In genomic region chr2:144227427-144227826, GRCh38 we compare ENCODE assay signal across 20 cellular contexts.
"Had no signal": no experiment of that assay in that cellular context is flagged by ENCODE, and none has a peak within 500 bp of the region (broad histone marks: within the 10 kb centered on the region; RNA-seq: fewer than 3 reads in every experiment).

No MANE protein-coding gene starts in this region.

- H3K9me3 Mint-ChIP-seq: endodermal cell, immature natural killer cell had no signal

- DNase-seq: colonic mucosa; dermis blood vessel endothelial cell; endodermal cell; foreskin keratinocyte; immature natural killer cell; left cardiac atrium; left ventricle myocardium inferior; lower lobe of right lung; mesenchymal stem cell; midbrain; posterior cingulate gyrus; stimulated activated CD4-positive, alpha-beta T cell treated with anti-CD3 and anti-CD28 coated beads, Interleukin-2, amount 100 ng/mL, for 24 hours; stimulated activated CD4-positive, alpha-beta T cell treated with anti-CD3 and anti-CD28 coated beads, Interleukin-4, amount 100 ng/mL, for 4 hours; stimulated activated naive CD4-positive, alpha-beta T cell; stomach; substantia nigra; transverse colon had no signal

- H3K36me3 ChIP-seq: colonic mucosa, left ventricle myocardium inferior, lower lobe of right lung, neutrophil, stomach, thoracic aorta, transverse colon had no signal

- H3K27me3 ChIP-seq: colonic mucosa, foreskin keratinocyte, neutrophil, stomach, transverse colon had no signal

- H3K27ac Mint-ChIP-seq: endodermal cell had no signal

- H3K4me3 ChIP-seq: colonic mucosa, left ventricle myocardium inferior, lower lobe of right lung, skin epidermis, stomach, thoracic aorta, transverse colon had no signal

- H3K27ac ChIP-seq: colonic mucosa, foreskin keratinocyte, left ventricle myocardium inferior, lower lobe of right lung, neutrophil, skin epidermis, stomach, thoracic aorta, transverse colon had no signal

- H3K4me1 ChIP-seq: colonic mucosa, foreskin keratinocyte, lower lobe of right lung had no signal

- H3K9me3 ChIP-seq: colonic mucosa, left ventricle myocardium inferior, lower lobe of right lung, neutrophil, stomach, thoracic aorta, transverse colon had no signal

- H3K4me3 Mint-ChIP-seq: endodermal cell had no signal
